21 cellular contexts compared by ENCODE assay signal in genomic region chr2:105194022-105194681, GRCh38.
DNase-seq lines count a peak whose midpoint lies in the region.
"Had no signal": no experiment of that assay in that cellular context is flagged by ENCODE, and none has a peak within 500 bp of the region (broad histone marks: within the 10 kb centered on the region; RNA-seq: fewer than 3 reads in every experiment).

No MANE protein-coding gene starts in this region.

- H3K9me3 ChIP-seq in HAP-1, result peaks cover 2% of the 10 kb centered on the region; the same call in 1 of the 2 replicates
- H3K9me3 ChIP-seq: BE2C had no signal

- DNase-seq in DMS 273 (lab: John Stamatoyannopoulos, UW; ENCODE audit: unreplicated experiment) (peak; percentile 28), DMS 273 treated with DMSO at 0.1 percent for 48 hours (lab: John Stamatoyannopoulos, UW) (no peak), astrocyte of the hippocampus (ENCODE audit: low read depth, low spot score) (peak; percentile 45), inferior parietal cortex (ENCODE audit: extremely low spot score) (peak; percentile 34), putamen (ENCODE audit: low spot score) (peak; percentile 55), HAP-1 (ENCODE audit: low spot score in 2 of 2) (no peak), posterior cingulate gyrus (no peak)
- no peak for DNase-seq in activated CD8-positive, alpha-beta memory T cell treated with anti-CD3 and anti-CD28 coated beads for 24 hours
- DNase-seq: BE2C; Calu3; CD4-positive, alpha-beta memory T cell; DND-41; HCEC 1CT; MV-4-11; NCI-H1436 treated with DMSO at 0.1 percent for 48 hours; NCI-H2029 treated with DMSO at 0.1 percent for 48 hours; NCI-H2227 treated with DMSO at 0.1 percent for 48 hours; NCI-H524 treated with DMSO at 0.1 percent for 48 hours; OCI-M1; RPMI8226; SIG-M5 had no signal

- in situ Hi-C loops in HAP-1 (cut with MboI; ENCODE audit: low sequenced_read_pairs), result no loop called here

- no peak overlapping the region for H3K4me3 ChIP-seq in HAP-1

- no peaks in the 10 kb centered on the region for H3K36me3 ChIP-seq in HAP-1 (replicated peaks)
- H3K36me3 ChIP-seq: BE2C had no signal

- no peaks in the 10 kb centered on the region for H3K4me1 ChIP-seq in HAP-1
- H3K4me1 ChIP-seq: BE2C had no signal

- H3K27me3 ChIP-seq in HAP-1 (ENCODE audit: low read depth), result no peaks in the 10 kb centered on the region
- H3K27me3 ChIP-seq: BE2C had no signal

- intact Hi-C loops in posterior cingulate gyrus (cut with DNase I), result no loop called here

Comparison
In these comparisons a context has a peak if more than half of its experiments do, and no peak if none do; other contexts are left out.
1. DNase-seq: peak in DMS 273 (single experiment), astrocyte of the hippocampus (single experiment), inferior parietal cortex (single experiment) and putamen (single experiment); none in DMS 273 treated with DMSO at 0.1 percent for 48 hours (single experiment), activated CD8-positive, alpha-beta memory T cell treated with anti-CD3 and anti-CD28 coated beads for 24 hours (single experiment), HAP-1 (0 of 2) and posterior cingulate gyrus (0 of 10).